7 cellular contexts compared by ENCODE assay signal in the genomic region with DNA sequence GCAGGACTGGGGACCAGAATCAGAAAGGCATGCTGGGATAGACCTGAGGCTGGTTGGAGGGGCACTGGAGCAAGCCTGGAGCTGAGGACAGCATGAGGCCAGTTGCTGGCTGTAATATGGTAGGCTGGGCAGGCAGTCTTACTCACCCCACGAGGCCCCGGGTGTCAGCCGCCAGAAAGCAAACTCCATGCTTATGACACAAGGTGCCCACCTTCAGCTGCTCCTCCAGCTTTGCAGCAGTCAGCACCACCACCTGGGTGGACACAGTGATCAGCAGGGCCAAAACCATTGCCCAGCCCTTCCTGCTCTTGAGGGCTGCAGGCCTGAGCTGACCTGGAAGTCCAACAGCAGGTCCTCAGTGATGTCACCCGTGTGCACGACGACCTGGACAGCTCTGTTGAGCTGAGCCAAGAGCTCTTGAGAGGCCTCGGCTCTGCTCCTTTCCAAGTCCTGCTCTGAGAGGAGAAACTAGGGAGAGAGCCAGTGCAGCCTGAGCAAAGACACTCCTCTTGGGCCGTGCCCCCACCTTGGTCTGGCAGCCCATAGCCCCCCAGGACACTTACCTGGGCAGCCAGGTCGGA. TPM values are rescaled to one million over a fixed set of nuclear protein-coding genes. Genes with fewer than 3 reads are reported as not detected.
DNase-seq lines count a peak whose midpoint lies in the region; ATAC-seq, FAIRE-seq and TF ChIP-seq lines count a peak whose summit lies in the region.
"Had no signal": no experiment of that assay in that cellular context is flagged by ENCODE, and none has a peak within 500 bp of the region (broad histone marks: within the 10 kb centered on the region; RNA-seq: fewer than 3 reads in every experiment).

No MANE protein-coding gene starts in this region.

- no peak overlapping the region for H3K9ac ChIP-seq in endothelial cell of umbilical vein (replicated peaks; ENCODE audit: extremely low read depth, insufficient read depth, low read length)
- peak overlapping the region; percentile 72 to 83 (median 81) for H3K9ac ChIP-seq in skeletal muscle tissue (ENCODE audit: low read depth in 1 of 3, low read length in 3 of 3)

- CTCF ChIA-PET in endothelial cell of umbilical vein (lab: Charles Lee) = interaction anchor here (1.0 to 2.3 kb wide), 4 partner anchors 8 to 26 kb away, joined by 3 to 24 read pairs (median 14); a partner anchor contains a TSS

- POLR2A ChIA-PET in endothelial cell of umbilical vein (lab: Charles Lee) = interaction anchor here (1.4 kb wide), 2 partner anchors 8 to 10 kb away, joined by 6 to 7 read pairs; a partner anchor contains a TSS

- peaks cover 0 to 3% of the 10 kb centered on the region in 2 experiments for H3K36me3 ChIP-seq in endothelial cell of umbilical vein (ENCODE audit: control insufficient read depth in 2 of 2, extremely low read depth in 1 of 2, insufficient read depth in 2 of 2, low read length in 2 of 2)
- peaks cover 10 to 16% (median 14%) of the 10 kb centered on the region in 3 donors for H3K36me3 ChIP-seq in skeletal muscle tissue (ENCODE audit: control insufficient read depth in 3 of 3, insufficient read depth in 3 of 3, low read length in 3 of 3)

- no peaks in the 10 kb centered on the region for H3K9me1 ChIP-seq in endothelial cell of umbilical vein (replicated peaks; ENCODE audit: control insufficient read depth, extremely low read depth, insufficient read depth, low read length)

- H4K20me1 ChIP-seq in endothelial cell of umbilical vein (replicated peaks; ENCODE audit: control insufficient read depth, extremely low read depth, insufficient read depth, low read length) = no peaks in the 10 kb centered on the region

- TF ChIP-seq POLR2A in NB4 (IDR thresholded peaks at IDR 0.05; ENCODE audit: extremely low read depth, insufficient read length) (no peak), endothelial cell of umbilical vein (IDR thresholded peaks at IDR 0.05; ENCODE audit: low read depth, low read length) (no peak)

- no peaks in the 10 kb centered on the region for H3K27me3 ChIP-seq in endothelial cell of umbilical vein (ENCODE audit: control insufficient read depth in 2 of 2, insufficient read depth in 2 of 2, low read length in 2 of 2)
- H3K27me3 ChIP-seq in skeletal muscle tissue (ENCODE audit: control insufficient read depth in 3 of 3, insufficient read depth in 3 of 3, low read length in 3 of 3) = no peaks in the 10 kb centered on the region

- H3K4me2 ChIP-seq in endothelial cell of umbilical vein (ENCODE audit: insufficient read depth, low read length) = peak overlapping the region; percentile 70

- intact Hi-C loops in endothelial cell of umbilical vein (cut with micrococcal nuclease) = loop anchor here (1.0 kb wide), 1 partner anchor 8 kb away; no protein-coding TSS in a partner anchor

- H3K4me3 ChIP-seq in NB4 (ENCODE audit: low read depth, low read length) = peak overlapping the region; percentile 42
- peak overlapping the region in 2 of 3 experiments; percentile 17 to 48 for H3K4me3 ChIP-seq in endothelial cell of umbilical vein (replicated peaks in 1 of 3; ENCODE audit: insufficient read depth in 1 of 3, low read depth in 1 of 3, low read length in 3 of 3)
- peak overlapping the region; percentile 85 to 88 (median 88) for H3K4me3 ChIP-seq in skeletal muscle tissue (ENCODE audit: low read length in 3 of 3)

- ATAC-seq in GM21529 (IDR thresholded peaks at IDR 0.05; ENCODE audit: unreplicated experiment) (no peak), HG02852 (IDR thresholded peaks at IDR 0.05; ENCODE audit: unreplicated experiment) (no peak)

- FAIRE-seq in endothelial cell of umbilical vein (lab: Jason Lieb, UNC) = no peak

- TF ChIP-seq CTCF in NB4 (IDR thresholded peaks at IDR 0.05; ENCODE audit: low read depth, low read length) (no peak), endothelial cell of umbilical vein (IDR thresholded peaks at IDR 0.05; ENCODE audit: extremely low read depth in 1 of 2, insufficient read depth in 1 of 2, low read depth in 1 of 2, low read length in 2 of 2) (no peak)

- H3K9me3 ChIP-seq in endothelial cell of umbilical vein (replicated peaks; ENCODE audit: control insufficient read depth, insufficient read depth, low read length) = no peaks in the 10 kb centered on the region
- no peaks in the 10 kb centered on the region for H3K9me3 ChIP-seq in skeletal muscle tissue (ENCODE audit: control insufficient read depth in 3 of 3, low read length in 3 of 3)

- H3K27ac ChIP-seq in endothelial cell of umbilical vein (ENCODE audit: insufficient read depth, low read depth, low read length) (no peak overlapping the region), skeletal muscle tissue (ENCODE audit: low read depth, low read length) (peak overlapping the region; percentile 73)

- H2AFZ ChIP-seq in endothelial cell of umbilical vein (ENCODE audit: low read depth, low read length) = peak overlapping the region; percentile 98

- DNase-seq in NB4 (ENCODE audit: low read depth) = no peak
- no peak for DNase-seq in endothelial cell of umbilical vein (ENCODE audit: low read depth, low spot score)
- no peak for DNase-seq in putamen (ENCODE audit: low spot score)

- H3K79me2 ChIP-seq in endothelial cell of umbilical vein (ENCODE audit: control insufficient read depth, insufficient read depth, low read length) = no peaks in the 10 kb centered on the region

- dilution Hi-C loops in endothelial cell of umbilical vein (cut with MboI; ENCODE audit: extremely low pct_ligation_motif_present, low sequenced_read_pairs) = no loop called here

- peaks cover 13% of the 10 kb centered on the region for H3K4me1 ChIP-seq in endothelial cell of umbilical vein (ENCODE audit: control insufficient read depth, extremely low read depth, insufficient read depth, low read length)
- peaks cover 23 to 34% (median 27%) of the 10 kb centered on the region in 3 donors for H3K4me1 ChIP-seq in skeletal muscle tissue (ENCODE audit: control insufficient read depth in 3 of 3, insufficient read depth in 3 of 3, low read length in 3 of 3)

- TSS peak; percentile 44 for BruUV-seq in endothelial cell of umbilical vein (replicated peaks; lab: Mats Ljungman, UMichigan)

TF ChIP-seq in endothelial cell of umbilical vein, 7 proteins besides CTCF, POLR2A, EP300 and RAD21 (continues in another document):
- TF ChIP-seq, protein P1, sequence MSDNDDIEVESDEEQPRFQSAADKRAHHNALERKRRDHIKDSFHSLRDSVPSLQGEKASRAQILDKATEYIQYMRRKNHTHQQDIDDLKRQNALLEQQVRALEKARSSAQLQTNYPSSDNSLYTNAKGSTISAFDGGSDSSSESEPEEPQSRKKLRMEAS (IDR thresholded peaks at IDR 0.05; ENCODE audit: insufficient read depth, insufficient read length) = no peak
- TF ChIP-seq POLR2AphosphoS5 (IDR thresholded peaks at IDR 0.05; ENCODE audit: insufficient read depth, low read depth, low read length) (no peak), MYC (IDR thresholded peaks at IDR 0.05; ENCODE audit: low read depth, low read length) (no peak)

RNA-seq across cellular contexts. Expression of a gene that starts 0.7 kb away (rescaled TPM):
- total RNA-seq in endothelial cell of umbilical vein = 41.9 and 57.4 TPM in 2 replicates
- 80.7 and 98.7 TPM in 2 replicates for polyA plus RNA-seq in endothelial cell of umbilical vein
- polyA plus RNA-seq in endothelial cell of umbilical vein (2011; cell fraction: cytosol; rRNA removed) = 17.5 and 25.1 TPM in 2 replicates
- 482 and 714 TPM in 2 replicates for polyA plus RNA-seq in endothelial cell of umbilical vein (2011; cell fraction: nucleus; rRNA removed)
- 15.8 and 28.3 TPM in 2 replicates for polyA plus RNA-seq in endothelial cell of umbilical vein (2012)
- polyA minus RNA-seq in endothelial cell of umbilical vein = 73.0 and 81.6 TPM in 2 replicates
- 2.0 TPM for polyA minus RNA-seq in endothelial cell of umbilical vein (2011; cell fraction: cytosol; rRNA and poly(A)+ RNA removed)
- polyA minus RNA-seq in endothelial cell of umbilical vein (2011; cell fraction: nucleus; rRNA and poly(A)+ RNA removed) = 72.5 and 96.4 TPM in 2 replicates
- 29.7 TPM for total RNA-seq in skeletal muscle tissue

RNA-seq across cellular contexts. Expression of a gene that starts 9.9 kb away (rescaled TPM):
- total RNA-seq in endothelial cell of umbilical vein (24.0 and 26.5 TPM in 2 replicates), skeletal muscle tissue (11.5 TPM)
- 37.8 and 57.7 TPM in 2 replicates for polyA plus RNA-seq in endothelial cell of umbilical vein
- 24.6 and 29.2 TPM in 2 replicates for polyA plus RNA-seq in endothelial cell of umbilical vein (2011; cell fraction: cytosol; rRNA removed)
- polyA plus RNA-seq in endothelial cell of umbilical vein (2011; cell fraction: nucleus; rRNA removed) = 7.7 and 10.1 TPM in 2 replicates
- polyA plus RNA-seq in endothelial cell of umbilical vein (2012) = 6.0 and 7.1 TPM in 2 replicates
- polyA minus RNA-seq in endothelial cell of umbilical vein = 15.3 and 15.6 TPM in 2 replicates
- polyA minus RNA-seq in endothelial cell of umbilical vein (2011; cell fraction: cytosol; rRNA and poly(A)+ RNA removed) = 1.3 TPM
- polyA minus RNA-seq in endothelial cell of umbilical vein (2011; cell fraction: nucleus; rRNA and poly(A)+ RNA removed) = 6.8 and 10.0 TPM in 2 replicates

RNA-seq across cellular contexts. Expression of a gene that starts 13.3 kb away (rescaled TPM):
- not detected in 2 replicates for total RNA-seq in endothelial cell of umbilical vein
- 0.19 TPM in 1 of 2 replicates, not detected in the other for polyA plus RNA-seq in endothelial cell of umbilical vein
- polyA plus RNA-seq in endothelial cell of umbilical vein (2011; cell fraction: cytosol; rRNA removed) = not detected in 2 replicates
- 0.12 and 0.43 TPM in 2 replicates for polyA plus RNA-seq in endothelial cell of umbilical vein (2011; cell fraction: nucleus; rRNA removed)
- not detected in 2 replicates for polyA plus RNA-seq in endothelial cell of umbilical vein (2012)
- polyA minus RNA-seq in endothelial cell of umbilical vein = not detected in 2 replicates
- 0.82 TPM for polyA minus RNA-seq in endothelial cell of umbilical vein (2011; cell fraction: cytosol; rRNA and poly(A)+ RNA removed)
- polyA minus RNA-seq in endothelial cell of umbilical vein (2011; cell fraction: nucleus; rRNA and poly(A)+ RNA removed) = not detected in 2 replicates
- not detected for total RNA-seq in skeletal muscle tissue
- total RNA-seq: RPMI7951 had no signal

RNA-seq across cellular contexts. Expression of a gene that starts 26.7 kb away (rescaled TPM):
- total RNA-seq in endothelial cell of umbilical vein (54.6 and 60.8 TPM in 2 replicates), skeletal muscle tissue (23.5 TPM)
- 42.7 and 47.0 TPM in 2 replicates for polyA plus RNA-seq in endothelial cell of umbilical vein
- polyA plus RNA-seq in endothelial cell of umbilical vein (2011; cell fraction: cytosol; rRNA removed) = 41.6 and 43.3 TPM in 2 replicates
- 49.4 and 77.1 TPM in 2 replicates for polyA plus RNA-seq in endothelial cell of umbilical vein (2011; cell fraction: nucleus; rRNA removed)
- 30.7 and 33.3 TPM in 2 replicates for polyA plus RNA-seq in endothelial cell of umbilical vein (2012)
- polyA minus RNA-seq in endothelial cell of umbilical vein = 166 and 179 TPM in 2 replicates
- polyA minus RNA-seq in endothelial cell of umbilical vein (2011; cell fraction: cytosol; rRNA and poly(A)+ RNA removed) = 40.6 TPM
- polyA minus RNA-seq in endothelial cell of umbilical vein (2011; cell fraction: nucleus; rRNA and poly(A)+ RNA removed) = 48.4 and 72.6 TPM in 2 replicates

RNA-seq across cellular contexts. Expression of a gene that starts 43.4 kb away (rescaled TPM):
- total RNA-seq in endothelial cell of umbilical vein (11.5 and 13.4 TPM in 2 replicates), skeletal muscle tissue (2.6 TPM)
- 8.6 and 9.5 TPM in 2 replicates for polyA plus RNA-seq in endothelial cell of umbilical vein
- 7.6 TPM in 2 replicates for polyA plus RNA-seq in endothelial cell of umbilical vein (2011; cell fraction: cytosol; rRNA removed)
- polyA plus RNA-seq in endothelial cell of umbilical vein (2011; cell fraction: nucleus; rRNA removed) = 37.3 and 39.4 TPM in 2 replicates
- 3.8 and 5.3 TPM in 2 replicates for polyA plus RNA-seq in endothelial cell of umbilical vein (2012)
- 7.7 and 15.3 TPM in 2 replicates for polyA minus RNA-seq in endothelial cell of umbilical vein
- polyA minus RNA-seq in endothelial cell of umbilical vein (2011; cell fraction: cytosol; rRNA and poly(A)+ RNA removed) = 15.3 TPM
- polyA minus RNA-seq in endothelial cell of umbilical vein (2011; cell fraction: nucleus; rRNA and poly(A)+ RNA removed) = 4.4 and 7.6 TPM in 2 replicates

Comparison
In these comparisons a context has a peak if more than half of its experiments do, and no peak if none do; other contexts are left out.
1. H3K4me3 ChIP-seq: peak in every context shown above with its lines; median percentile 88 in skeletal muscle tissue; 42 in NB4; 32 in endothelial cell of umbilical vein.